ENCODE assay signal across 1 cellular context in the genomic region with DNA sequence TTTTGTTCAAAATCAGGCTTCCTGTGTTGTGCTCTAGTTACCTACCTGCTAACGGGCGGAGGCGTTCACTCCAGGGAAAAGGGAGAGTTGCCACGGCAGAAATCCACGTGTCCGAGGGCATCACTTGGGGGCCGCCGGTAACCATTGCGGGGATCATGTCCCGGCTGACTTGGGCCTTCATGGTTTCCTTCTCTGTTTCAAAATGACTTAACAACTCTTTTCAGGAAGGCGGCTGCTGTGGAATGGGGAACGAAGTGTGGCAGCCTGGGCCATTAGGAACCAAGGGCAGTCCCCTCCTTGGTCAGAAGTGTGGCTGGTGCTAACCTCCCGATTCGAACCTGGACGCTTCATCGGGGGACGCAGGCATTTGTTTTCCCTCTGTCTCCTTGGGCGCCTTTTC.
TF ChIP-seq lines count a peak whose summit lies in the region.

No MANE protein-coding gene starts in this region.

TF ChIP-seq in GM23338, 12 proteins besides CTCF, POLR2A, EP300 and RAD21 (continued from another document):
- TF ChIP-seq, protein P1, sequence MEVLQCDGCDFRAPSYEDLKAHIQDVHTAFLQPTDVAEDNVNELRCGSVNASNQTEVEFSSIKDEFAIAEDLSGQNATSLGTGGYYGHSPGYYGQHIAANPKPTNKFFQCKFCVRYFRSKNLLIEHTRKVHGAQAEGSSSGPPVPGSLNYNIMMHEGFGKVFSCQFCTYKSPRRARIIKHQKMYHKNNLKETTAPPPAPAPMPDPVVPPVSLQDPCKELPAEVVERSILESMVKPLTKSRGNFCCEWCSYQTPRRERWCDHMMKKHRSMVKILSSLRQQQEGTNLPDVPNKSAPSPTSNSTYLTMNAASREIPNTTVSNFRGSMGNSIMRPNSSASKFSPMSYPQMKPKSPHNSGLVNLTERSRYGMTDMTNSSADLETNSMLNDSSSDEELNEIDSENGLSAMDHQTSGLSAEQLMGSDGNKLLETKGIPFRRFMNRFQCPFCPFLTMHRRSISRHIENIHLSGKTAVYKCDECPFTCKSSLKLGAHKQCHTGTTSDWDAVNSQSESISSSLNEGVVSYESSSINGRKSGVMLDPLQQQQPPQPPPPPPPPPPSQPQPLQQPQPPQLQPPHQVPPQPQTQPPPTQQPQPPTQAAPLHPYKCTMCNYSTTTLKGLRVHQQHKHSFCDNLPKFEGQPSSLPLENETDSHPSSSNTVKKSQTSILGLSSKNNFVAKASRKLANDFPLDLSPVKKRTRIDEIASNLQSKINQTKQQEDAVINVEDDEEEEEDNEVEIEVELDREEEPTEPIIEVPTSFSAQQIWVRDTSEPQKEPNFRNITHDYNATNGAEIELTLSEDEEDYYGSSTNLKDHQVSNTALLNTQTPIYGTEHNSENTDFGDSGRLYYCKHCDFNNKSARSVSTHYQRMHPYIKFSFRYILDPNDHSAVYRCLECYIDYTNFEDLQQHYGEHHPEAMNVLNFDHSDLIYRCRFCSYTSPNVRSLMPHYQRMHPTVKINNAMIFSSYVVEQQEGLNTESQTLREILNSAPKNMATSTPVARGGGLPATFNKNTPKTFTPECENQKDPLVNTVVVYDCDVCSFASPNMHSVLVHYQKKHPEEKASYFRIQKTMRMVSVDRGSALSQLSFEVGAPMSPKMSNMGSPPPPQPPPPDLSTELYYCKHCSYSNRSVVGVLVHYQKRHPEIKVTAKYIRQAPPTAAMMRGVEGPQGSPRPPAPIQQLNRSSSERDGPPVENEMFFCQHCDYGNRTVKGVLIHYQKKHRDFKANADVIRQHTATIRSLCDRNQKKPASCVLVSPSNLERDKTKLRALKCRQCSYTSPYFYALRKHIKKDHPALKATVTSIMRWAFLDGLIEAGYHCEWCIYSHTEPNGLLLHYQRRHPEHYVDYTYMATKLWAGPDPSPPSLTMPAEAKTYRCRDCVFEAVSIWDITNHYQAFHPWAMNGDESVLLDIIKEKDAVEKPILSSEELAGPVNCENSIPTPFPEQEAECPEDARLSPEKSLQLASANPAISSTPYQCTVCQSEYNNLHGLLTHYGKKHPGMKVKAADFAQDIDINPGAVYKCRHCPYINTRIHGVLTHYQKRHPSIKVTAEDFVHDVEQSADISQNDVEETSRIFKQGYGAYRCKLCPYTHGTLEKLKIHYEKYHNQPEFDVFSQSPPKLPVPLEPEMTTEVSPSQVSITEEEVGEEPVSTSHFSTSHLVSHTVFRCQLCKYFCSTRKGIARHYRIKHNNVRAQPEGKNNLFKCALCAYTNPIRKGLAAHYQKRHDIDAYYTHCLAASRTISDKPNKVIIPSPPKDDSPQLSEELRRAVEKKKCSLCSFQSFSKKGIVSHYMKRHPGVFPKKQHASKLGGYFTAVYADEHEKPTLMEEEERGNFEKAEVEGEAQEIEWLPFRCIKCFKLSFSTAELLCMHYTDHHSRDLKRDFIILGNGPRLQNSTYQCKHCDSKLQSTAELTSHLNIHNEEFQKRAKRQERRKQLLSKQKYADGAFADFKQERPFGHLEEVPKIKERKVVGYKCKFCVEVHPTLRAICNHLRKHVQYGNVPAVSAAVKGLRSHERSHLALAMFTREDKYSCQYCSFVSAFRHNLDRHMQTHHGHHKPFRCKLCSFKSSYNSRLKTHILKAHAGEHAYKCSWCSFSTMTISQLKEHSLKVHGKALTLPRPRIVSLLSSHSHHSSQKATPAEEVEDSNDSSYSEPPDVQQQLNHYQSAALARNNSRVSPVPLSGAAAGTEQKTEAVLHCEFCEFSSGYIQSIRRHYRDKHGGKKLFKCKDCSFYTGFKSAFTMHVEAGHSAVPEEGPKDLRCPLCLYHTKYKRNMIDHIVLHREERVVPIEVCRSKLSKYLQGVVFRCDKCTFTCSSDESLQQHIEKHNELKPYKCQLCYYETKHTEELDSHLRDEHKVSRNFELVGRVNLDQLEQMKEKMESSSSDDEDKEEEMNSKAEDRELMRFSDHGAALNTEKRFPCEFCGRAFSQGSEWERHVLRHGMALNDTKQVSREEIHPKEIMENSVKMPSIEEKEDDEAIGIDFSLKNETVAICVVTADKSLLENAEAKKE (CRISPR knock-in tag; IDR thresholded peaks at IDR 0.05) = no peak
